ENCODE assay signal across 8 cellular contexts in genomic region chr19:57850553-57851017, GRCh38. TPM values are rescaled to one million over a fixed set of nuclear protein-coding genes. Genes with fewer than 3 reads are reported as not detected.
DNase-seq lines count a peak whose midpoint lies in the region; ATAC-seq and TF ChIP-seq lines count a peak whose summit lies in the region.

No MANE protein-coding gene starts in this region.

- H3F3A ChIP-seq in PC-9 (ENCODE audit: insufficient read depth, low read depth), result peaks cover 30% of the 10 kb centered on the region; the same call in 1 of the 2 replicates

- peak overlapping the region; percentile 93 for H3K4me3 Mint-ChIP-seq in activated CD4-positive, alpha-beta T cell treated with anti-CD3 and anti-CD28 coated beads, Interleukin-2, amount 10 ng/mL, durations not matched to agents 24 days and 14 days

- no peaks in the 10 kb centered on the region for H4K20me1 ChIP-seq in PC-9 (ENCODE audit: insufficient read depth)

- H3K4me3 ChIP-seq in PC-9 (peak overlapping the region; percentile 78), mucosa of stomach (ENCODE audit: low read length) (peak overlapping the region; percentile 81)

- H3K4me1 ChIP-seq in PC-9 (replicated peaks; ENCODE audit: insufficient read depth) (peaks cover 9% of the 10 kb centered on the region; the same call in 1 of the 2 replicates), mucosa of stomach (ENCODE audit: control insufficient read depth, insufficient read depth, low read length) (peaks cover 16% of the 10 kb centered on the region)

- ATAC-seq in left lobe of liver, result no peak
- no peak for ATAC-seq in GM18909 (IDR thresholded peaks at IDR 0.05; ENCODE audit: poor library complexity, unreplicated experiment)

- H3K36me3 Mint-ChIP-seq in activated CD4-positive, alpha-beta T cell treated with anti-CD3 and anti-CD28 coated beads, Interleukin-2, amount 10 ng/mL, durations not matched to agents 24 days and 14 days (ENCODE audit: low read depth), result peaks cover 65% of the 10 kb centered on the region

- H3K4me2 ChIP-seq in PC-9, result peak overlapping the region; percentile 88

- peak overlapping the region; percentile 93 for H3K27ac Mint-ChIP-seq in activated CD4-positive, alpha-beta T cell treated with anti-CD3 and anti-CD28 coated beads, Interleukin-2, amount 10 ng/mL, durations not matched to agents 24 days and 14 days

- no peak for TF ChIP-seq CTCF in PC-9 (conservative IDR thresholded peaks at IDR 0.05)

- H3K36me3 ChIP-seq in PC-9 (ENCODE audit: low read depth) (peaks cover 41% of the 10 kb centered on the region), mucosa of stomach (ENCODE audit: control insufficient read depth, insufficient read depth, low read length) (no peaks in the 10 kb centered on the region)

- H3K27me3 Mint-ChIP-seq in activated CD4-positive, alpha-beta T cell treated with anti-CD3 and anti-CD28 coated beads, Interleukin-2, amount 10 ng/mL, durations not matched to agents 24 days and 14 days, result no peaks in the 10 kb centered on the region

- H3K9me3 ChIP-seq in PC-9 (ENCODE audit: insufficient read depth, low read depth) (no peaks in the 10 kb centered on the region; the same call in 1 of the 2 replicates), mucosa of stomach (ENCODE audit: control insufficient read depth, low read length) (no peaks in the 10 kb centered on the region)

- H3K27ac ChIP-seq in PC-9, result peak overlapping the region; percentile 55

- H3K9ac ChIP-seq in mucosa of stomach (ENCODE audit: low read length), result peak overlapping the region; percentile 90

- CTCF ChIA-PET in PC-9 (lab: Charles Lee), result no interaction called here

- no TSS peak for BruUV-seq in PC-9 (replicated peaks; lab: Mats Ljungman, UMichigan)

- H2AFZ ChIP-seq in PC-9, result peak overlapping the region; percentile 64; the same call in 1 of the 2 replicates

- H3K79me2 ChIP-seq in PC-9 (ENCODE audit: low read depth), result peaks cover 39% of the 10 kb centered on the region

- H3K27me3 ChIP-seq in PC-9 (ENCODE audit: insufficient read depth, low read depth) (no peaks in the 10 kb centered on the region), mucosa of stomach (ENCODE audit: control insufficient read depth, insufficient read depth, low read length) (no peaks in the 10 kb centered on the region)

- H3K4me1 Mint-ChIP-seq in activated CD4-positive, alpha-beta T cell treated with anti-CD3 and anti-CD28 coated beads, Interleukin-2, amount 10 ng/mL, durations not matched to agents 24 days and 14 days, result peaks cover 23% of the 10 kb centered on the region

- POLR2A ChIA-PET in PC-9 (lab: Charles Lee; ENCODE audit: unreplicated experiment), result no interaction called here

- intact Hi-C loops in activated CD4-positive, alpha-beta T cell treated with anti-CD3 and anti-CD28 coated beads, Interleukin-2, amount 10 ng/mL, durations not matched to agents 24 days and 14 days (cut with micrococcal nuclease), result no loop called here
- intact Hi-C loops in PC-9 (cut with micrococcal nuclease; ENCODE audit: unreplicated experiment), result no loop called here

- peaks cover 12% of the 10 kb centered on the region for H3K9me3 Mint-ChIP-seq in activated CD4-positive, alpha-beta T cell treated with anti-CD3 and anti-CD28 coated beads, Interleukin-2, amount 10 ng/mL, durations not matched to agents 24 days and 14 days

- H3K9me2 ChIP-seq in PC-9 (ENCODE audit: insufficient read depth), result no peaks in the 10 kb centered on the region

- DNase-seq in activated CD4-positive, alpha-beta T cell treated with anti-CD3 and anti-CD28 coated beads, Interleukin-2, amount 10 ng/mL, durations not matched to agents 24 days and 14 days, result peak; percentile 58
- DNase-seq in activated CD4-positive, alpha-beta T cell treated with anti-CD3 and anti-CD28 coated beads, Interleukin-2, amount 50 U/mL, for 4 hours, result no peak
- DNase-seq in PC-9 (peak; percentile 25 to 84), dermis blood vessel endothelial cell (peak; percentile 83), left lobe of liver (ENCODE audit: low spot score) (no peak), HuH-7 (ENCODE audit: low spot score) (no peak)

RNA-seq across cellular contexts. Expression of gene ZNF587, which starts 0.9 kb away (rescaled TPM):
- 30.1 and 30.9 TPM in 2 replicates for total RNA-seq in activated CD4-positive, alpha-beta T cell treated with anti-CD3 and anti-CD28 coated beads, Interleukin-2, amount 10 ng/mL, durations not matched to agents 24 days and 14 days
- total RNA-seq in PC-9 (2021), result 62.2 and 68.0 TPM in 2 replicates
- 29.4 and 36.3 TPM in 2 replicates for total RNA-seq in dermis blood vessel endothelial cell
- 19.1 TPM for total RNA-seq in left lobe of liver

RNA-seq across cellular contexts. Expression of gene ZNF587B, which starts 20.5 kb away (rescaled TPM):
- total RNA-seq in activated CD4-positive, alpha-beta T cell treated with anti-CD3 and anti-CD28 coated beads, Interleukin-2, amount 10 ng/mL, durations not matched to agents 24 days and 14 days, result 25.5 and 27.5 TPM in 2 replicates
- total RNA-seq in PC-9 (2021) (21.2 and 25.2 TPM in 2 replicates), dermis blood vessel endothelial cell (24.2 and 27.2 TPM in 2 replicates), left lobe of liver (10.2 TPM)

RNA-seq across cellular contexts. Expression of gene ZNF552, which starts 35.9 kb away (rescaled TPM):
- total RNA-seq in activated CD4-positive, alpha-beta T cell treated with anti-CD3 and anti-CD28 coated beads, Interleukin-2, amount 10 ng/mL, durations not matched to agents 24 days and 14 days, result 9.2 and 9.8 TPM in 2 replicates
- 14.3 and 15.1 TPM in 2 replicates for total RNA-seq in PC-9 (2021)
- total RNA-seq in dermis blood vessel endothelial cell, result 7.4 and 9.9 TPM in 2 replicates
- 7.1 TPM for total RNA-seq in left lobe of liver

RNA-seq across cellular contexts. Expression of gene ZNF814, which starts 38.3 kb away (rescaled TPM):
- 17.5 and 17.7 TPM in 2 replicates for total RNA-seq in activated CD4-positive, alpha-beta T cell treated with anti-CD3 and anti-CD28 coated beads, Interleukin-2, amount 10 ng/mL, durations not matched to agents 24 days and 14 days
- total RNA-seq in PC-9 (2021) (8.6 and 12.2 TPM in 2 replicates), dermis blood vessel endothelial cell (4.1 and 4.6 TPM in 2 replicates), left lobe of liver (12.9 TPM)

Comparison
In these comparisons a context has a peak if more than half of its experiments do, and no peak if none do; other contexts are left out.
1. DNase-seq: peak in activated CD4-positive, alpha-beta T cell treated with anti-CD3 and anti-CD28 coated beads, Interleukin-2, amount 10 ng/mL, durations not matched to agents 24 days and 14 days (single experiment), PC-9 (2 of 2) and dermis blood vessel endothelial cell (single experiment); none in activated CD4-positive, alpha-beta T cell treated with anti-CD3 and anti-CD28 coated beads, Interleukin-2, amount 50 U/mL, for 4 hours (0 of 2), left lobe of liver (single experiment) and HuH-7 (single experiment).